Comparison of ENCODE assay signal across 14 cellular contexts in the genomic region with DNA sequence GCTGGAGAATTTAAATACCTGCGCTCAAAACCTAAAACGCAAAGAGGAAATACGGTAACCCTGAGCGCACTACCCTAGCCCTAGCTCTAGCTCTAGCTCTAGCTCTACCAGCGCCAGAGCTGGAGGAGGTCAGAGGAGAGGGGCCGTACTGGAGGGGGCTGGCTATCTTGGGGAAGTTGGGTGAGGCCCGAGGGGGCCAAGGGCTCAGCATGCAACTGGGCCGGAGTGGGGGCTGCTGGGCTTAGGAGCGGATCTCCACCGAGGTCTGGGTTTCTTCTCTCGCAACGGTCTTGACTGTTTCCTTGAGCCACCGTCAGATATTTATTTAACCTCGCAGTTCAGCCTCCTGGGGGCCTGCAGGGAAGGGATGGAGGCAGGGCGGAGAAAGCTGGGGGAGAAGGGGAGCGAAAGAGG.
DNase-seq lines count a peak whose midpoint lies in the region; ATAC-seq and TF ChIP-seq lines count a peak whose summit lies in the region.
"Had no signal": no experiment of that assay in that cellular context is flagged by ENCODE, and none has a peak within 500 bp of the region (broad histone marks: within the 10 kb centered on the region; RNA-seq: fewer than 3 reads in every experiment).

No MANE protein-coding gene starts in this region.

- peak overlapping the region; percentile 67 for H3K4me3 ChIP-seq in left ventricle myocardium inferior
- peak overlapping the region; percentile 1 for H3K4me3 ChIP-seq in NT2/D1 (ENCODE audit: insufficient read length, low read depth)
- peak overlapping the region; percentile 57; the same call in 1 of the 2 replicates for H3K4me3 ChIP-seq in iPS-18c (ENCODE audit: insufficient read depth, low read depth, low read length)
- H3K4me3 ChIP-seq in uterus, result no peak overlapping the region

- peak overlapping the region; percentile 72 for H3K27ac ChIP-seq in left ventricle myocardium inferior (replicated peaks)
- H3K27ac ChIP-seq in uterus, result peak overlapping the region; percentile 20 to 90

- intact Hi-C loops in left ventricle myocardium inferior (cut with micrococcal nuclease), result no loop called here
- intact Hi-C loops in left cardiac atrium (cut with DNase I), result loop anchor here in 1 of 2 donors (5.0 to 10.0 kb wide), 2 partner anchors 59 to 258 kb away; no protein-coding TSS in a partner anchor
- intact Hi-C loops in uterus (cut with DNase I; ENCODE audit: low total_unique reads), result no loop called here

- H3K36me3 ChIP-seq in left ventricle myocardium inferior (no peaks in the 10 kb centered on the region), NT2/D1 (ENCODE audit: insufficient read depth, insufficient read length, low read length) (no peaks in the 10 kb centered on the region), uterus (no peaks in the 10 kb centered on the region)

- H3K9me3 ChIP-seq in left ventricle myocardium inferior (replicated peaks), result no peaks in the 10 kb centered on the region
- H3K9me3 ChIP-seq in NT2/D1 (ENCODE audit: insufficient read depth, low read length), result no peaks in the 10 kb centered on the region
- H3K9me3 ChIP-seq in iPS-18c (ENCODE audit: control insufficient read depth, insufficient read depth, low read length), result no peaks in the 10 kb centered on the region
- H3K9me3 ChIP-seq in uterus, result no peaks in the 10 kb centered on the region

- no peak for DNase-seq in left ventricle myocardium inferior
- no peak for DNase-seq in left cardiac atrium
- no peak for DNase-seq in NT2/D1 (ENCODE audit: low read depth, low spot score)
- DNase-seq in uterus, result no peak
- no peak for DNase-seq in Ammon's horn (ENCODE audit: low spot score)
- no peak for DNase-seq in DMS79 (lab: John Stamatoyannopoulos, UW)
- DNase-seq in NCI-H1105 (lab: John Stamatoyannopoulos, UW), result no peak
- DNase-seq: COR-L47; kidney glomerular epithelial cell; NCI-H1436; OCI-M1; stimulated activated CD4-positive, alpha-beta T cell treated with anti-CD3 and anti-CD28 coated beads, Interleukin-2, amount 100 ng/mL, for 48 hours; substantia nigra had no signal

- no peak for TF ChIP-seq CTCF in left ventricle myocardium inferior (IDR thresholded peaks at IDR 0.05; ENCODE audit: borderline replicate concordance)
- no peak for TF ChIP-seq CTCF in uterus (IDR thresholded peaks at IDR 0.05)

- no peak for ATAC-seq in left cardiac atrium

- no peak for TF ChIP-seq POLR2A in uterus (IDR thresholded peaks at IDR 0.05)

- H3K9ac ChIP-seq in NT2/D1 (ENCODE audit: insufficient read length, low read depth), result peak overlapping the region; percentile 16

- peaks cover 42% of the 10 kb centered on the region for H3K27me3 ChIP-seq in left ventricle myocardium inferior (ENCODE audit: low read depth)
- H3K27me3 ChIP-seq in NT2/D1 (ENCODE audit: insufficient read depth, insufficient read length), result peaks cover 73% of the 10 kb centered on the region
- H3K27me3 ChIP-seq in uterus, result no peaks in the 10 kb centered on the region

- peaks cover 31% of the 10 kb centered on the region for H3K4me1 ChIP-seq in left ventricle myocardium inferior
- H3K4me1 ChIP-seq in NT2/D1 (ENCODE audit: insufficient read depth, insufficient read length), result peaks cover 15% of the 10 kb centered on the region
- peaks cover 0 to 5% of the 10 kb centered on the region in 2 donors for H3K4me1 ChIP-seq in uterus

Comparison
In these comparisons a context has a peak if more than half of its experiments do, and no peak if none do; other contexts are left out.
1. H3K4me3 ChIP-seq: peak in left ventricle myocardium inferior (single experiment), NT2/D1 (single experiment) and iPS-18c (single experiment); none in uterus (0 of 2).